Comparison of ENCODE assay signal across 1 cellular context in the genomic region with DNA sequence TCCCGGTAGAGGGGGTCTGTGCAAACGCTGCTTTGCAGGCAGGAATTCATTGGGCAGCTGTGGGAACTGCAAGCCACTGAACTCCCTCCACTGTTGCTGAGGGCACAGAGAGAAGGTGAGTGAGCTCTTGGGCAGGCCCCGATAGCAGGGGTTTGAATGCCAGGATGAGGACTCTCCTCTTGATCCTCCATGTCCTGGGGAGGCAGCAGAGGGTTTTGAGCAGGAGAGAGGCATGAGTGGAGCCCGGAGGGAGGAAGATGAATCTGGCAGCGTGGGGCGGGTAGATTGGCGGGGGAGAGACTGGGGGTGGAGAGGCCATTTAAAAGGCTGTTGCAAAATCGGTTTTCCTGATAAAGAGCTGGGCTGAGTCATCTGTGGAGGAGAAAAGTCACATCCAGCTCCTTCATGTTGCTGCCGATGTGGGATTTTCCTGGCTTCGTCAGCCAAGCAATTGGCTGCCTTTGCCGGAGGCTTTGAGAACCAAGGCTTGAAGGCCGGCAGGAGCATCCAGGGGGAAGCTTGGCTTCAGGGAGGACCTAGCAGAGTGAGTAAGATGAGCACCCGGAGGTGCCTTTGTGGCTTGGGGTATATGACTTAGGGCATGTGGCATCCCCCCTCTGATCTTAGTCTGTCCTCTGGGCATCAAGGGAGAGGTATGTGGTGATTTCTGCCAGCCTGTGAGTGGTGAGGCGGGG.
TF ChIP-seq lines count a peak whose summit lies in the region.

A gene with protein sequence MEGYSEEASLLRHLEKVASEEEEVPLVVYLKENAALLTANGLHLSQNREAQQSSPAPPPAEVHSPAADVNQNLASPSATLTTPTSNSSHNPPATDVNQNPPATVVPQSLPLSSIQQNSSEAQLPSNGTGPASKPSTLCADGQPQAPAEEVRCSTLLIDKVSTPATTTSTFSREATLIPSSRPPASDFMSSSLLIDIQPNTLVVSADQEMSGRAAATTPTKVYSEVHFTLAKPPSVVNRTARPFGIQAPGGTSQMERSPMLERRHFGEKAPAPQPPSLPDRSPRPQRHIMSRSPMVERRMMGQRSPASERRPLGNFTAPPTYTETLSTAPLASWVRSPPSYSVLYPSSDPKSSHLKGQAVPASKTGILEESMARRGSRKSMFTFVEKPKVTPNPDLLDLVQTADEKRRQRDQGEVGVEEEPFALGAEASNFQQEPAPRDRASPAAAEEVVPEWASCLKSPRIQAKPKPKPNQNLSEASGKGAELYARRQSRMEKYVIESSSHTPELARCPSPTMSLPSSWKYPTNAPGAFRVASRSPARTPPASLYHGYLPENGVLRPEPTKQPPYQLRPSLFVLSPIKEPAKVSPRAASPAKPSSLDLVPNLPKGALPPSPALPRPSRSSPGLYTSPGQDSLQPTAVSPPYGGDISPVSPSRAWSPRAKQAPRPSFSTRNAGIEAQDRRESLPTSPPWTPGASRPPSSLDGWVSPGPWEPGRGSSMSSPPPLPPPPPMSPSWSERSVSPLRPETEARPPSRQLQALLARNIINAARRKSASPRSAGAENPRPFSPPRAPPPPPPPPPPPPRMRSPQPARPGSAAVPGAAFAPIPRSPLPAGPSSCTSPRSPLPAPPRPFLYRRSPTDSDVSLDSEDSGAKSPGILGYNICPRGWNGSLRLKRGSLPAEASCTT (plus strand): TSS at position 350 of the 695 bp plus-strand sequence. CDS start 7,616 bp downstream, outside the sequence.

TF ChIP-seq in SK-N-SH, 30 proteins besides CTCF, POLR2A, EP300 and RAD21 (continued from another document):
- TF ChIP-seq, protein P1, sequence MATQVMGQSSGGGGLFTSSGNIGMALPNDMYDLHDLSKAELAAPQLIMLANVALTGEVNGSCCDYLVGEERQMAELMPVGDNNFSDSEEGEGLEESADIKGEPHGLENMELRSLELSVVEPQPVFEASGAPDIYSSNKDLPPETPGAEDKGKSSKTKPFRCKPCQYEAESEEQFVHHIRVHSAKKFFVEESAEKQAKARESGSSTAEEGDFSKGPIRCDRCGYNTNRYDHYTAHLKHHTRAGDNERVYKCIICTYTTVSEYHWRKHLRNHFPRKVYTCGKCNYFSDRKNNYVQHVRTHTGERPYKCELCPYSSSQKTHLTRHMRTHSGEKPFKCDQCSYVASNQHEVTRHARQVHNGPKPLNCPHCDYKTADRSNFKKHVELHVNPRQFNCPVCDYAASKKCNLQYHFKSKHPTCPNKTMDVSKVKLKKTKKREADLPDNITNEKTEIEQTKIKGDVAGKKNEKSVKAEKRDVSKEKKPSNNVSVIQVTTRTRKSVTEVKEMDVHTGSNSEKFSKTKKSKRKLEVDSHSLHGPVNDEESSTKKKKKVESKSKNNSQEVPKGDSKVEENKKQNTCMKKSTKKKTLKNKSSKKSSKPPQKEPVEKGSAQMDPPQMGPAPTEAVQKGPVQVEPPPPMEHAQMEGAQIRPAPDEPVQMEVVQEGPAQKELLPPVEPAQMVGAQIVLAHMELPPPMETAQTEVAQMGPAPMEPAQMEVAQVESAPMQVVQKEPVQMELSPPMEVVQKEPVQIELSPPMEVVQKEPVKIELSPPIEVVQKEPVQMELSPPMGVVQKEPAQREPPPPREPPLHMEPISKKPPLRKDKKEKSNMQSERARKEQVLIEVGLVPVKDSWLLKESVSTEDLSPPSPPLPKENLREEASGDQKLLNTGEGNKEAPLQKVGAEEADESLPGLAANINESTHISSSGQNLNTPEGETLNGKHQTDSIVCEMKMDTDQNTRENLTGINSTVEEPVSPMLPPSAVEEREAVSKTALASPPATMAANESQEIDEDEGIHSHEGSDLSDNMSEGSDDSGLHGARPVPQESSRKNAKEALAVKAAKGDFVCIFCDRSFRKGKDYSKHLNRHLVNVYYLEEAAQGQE (IDR thresholded peaks at IDR 0.05; ENCODE audit: low read depth, low read length): peak; percentile 7; the same call in 1 of the 2 replicates
- TF ChIP-seq, protein P2, sequence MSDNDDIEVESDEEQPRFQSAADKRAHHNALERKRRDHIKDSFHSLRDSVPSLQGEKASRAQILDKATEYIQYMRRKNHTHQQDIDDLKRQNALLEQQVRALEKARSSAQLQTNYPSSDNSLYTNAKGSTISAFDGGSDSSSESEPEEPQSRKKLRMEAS (IDR thresholded peaks at IDR 0.05; ENCODE audit: low read depth): peak; percentile 74
- no peak for TF ChIP-seq ELF1 (IDR thresholded peaks at IDR 0.05)
- TF ChIP-seq RCOR1 (IDR thresholded peaks at IDR 0.05; ENCODE audit: low read length): no peak
- TF ChIP-seq FOXJ3 (CRISPR knock-in tag; IDR thresholded peaks at IDR 0.05): no peak
- no peak for TF ChIP-seq RXRA (IDR thresholded peaks at IDR 0.05; ENCODE audit: borderline replicate concordance, low read depth)
- no peak for TF ChIP-seq NRF1 (IDR thresholded peaks at IDR 0.05; ENCODE audit: low read depth, low read length)
- TF ChIP-seq SIN3A (IDR thresholded peaks at IDR 0.05; ENCODE audit: borderline replicate concordance, low read depth, low read length): no peak
- TF ChIP-seq EZH2phosphoT487 (IDR thresholded peaks at IDR 0.05; ENCODE audit: borderline replicate concordance, low read depth): no peak
- peak; percentile 24; the same call in 1 of the 2 replicates for TF ChIP-seq RFX5 (IDR thresholded peaks at IDR 0.05; ENCODE audit: low read length)
- TF ChIP-seq CHD2 (IDR thresholded peaks at IDR 0.05; ENCODE audit: low read length, partially characterized antibody): no peak
- TF ChIP-seq GATA2 (CRISPR knock-in tag; IDR thresholded peaks at IDR 0.05): no peak
- TF ChIP-seq, protein P3, sequence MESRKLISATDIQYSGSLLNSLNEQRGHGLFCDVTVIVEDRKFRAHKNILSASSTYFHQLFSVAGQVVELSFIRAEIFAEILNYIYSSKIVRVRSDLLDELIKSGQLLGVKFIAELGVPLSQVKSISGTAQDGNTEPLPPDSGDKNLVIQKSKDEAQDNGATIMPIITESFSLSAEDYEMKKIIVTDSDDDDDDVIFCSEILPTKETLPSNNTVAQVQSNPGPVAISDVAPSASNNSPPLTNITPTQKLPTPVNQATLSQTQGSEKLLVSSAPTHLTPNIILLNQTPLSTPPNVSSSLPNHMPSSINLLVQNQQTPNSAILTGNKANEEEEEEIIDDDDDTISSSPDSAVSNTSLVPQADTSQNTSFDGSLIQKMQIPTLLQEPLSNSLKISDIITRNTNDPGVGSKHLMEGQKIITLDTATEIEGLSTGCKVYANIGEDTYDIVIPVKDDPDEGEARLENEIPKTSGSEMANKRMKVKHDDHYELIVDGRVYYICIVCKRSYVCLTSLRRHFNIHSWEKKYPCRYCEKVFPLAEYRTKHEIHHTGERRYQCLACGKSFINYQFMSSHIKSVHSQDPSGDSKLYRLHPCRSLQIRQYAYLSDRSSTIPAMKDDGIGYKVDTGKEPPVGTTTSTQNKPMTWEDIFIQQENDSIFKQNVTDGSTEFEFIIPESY (IDR thresholded peaks at IDR 0.05; ENCODE audit: borderline replicate concordance, low read depth): 0 out of 2 replicates have a peak, but pooled peaks have one; percentile 47
- TF ChIP-seq FOSL2 (IDR thresholded peaks at IDR 0.05; ENCODE audit: borderline replicate concordance, low read depth): peak; percentile 79; the same call in 1 of the 2 replicates
- TF ChIP-seq TEAD4 (IDR thresholded peaks at IDR 0.05; ENCODE audit: borderline replicate concordance, insufficient read depth): 0 out of 2 replicates have a peak, but pooled peaks have one; percentile 13
- TF ChIP-seq, protein P4, sequence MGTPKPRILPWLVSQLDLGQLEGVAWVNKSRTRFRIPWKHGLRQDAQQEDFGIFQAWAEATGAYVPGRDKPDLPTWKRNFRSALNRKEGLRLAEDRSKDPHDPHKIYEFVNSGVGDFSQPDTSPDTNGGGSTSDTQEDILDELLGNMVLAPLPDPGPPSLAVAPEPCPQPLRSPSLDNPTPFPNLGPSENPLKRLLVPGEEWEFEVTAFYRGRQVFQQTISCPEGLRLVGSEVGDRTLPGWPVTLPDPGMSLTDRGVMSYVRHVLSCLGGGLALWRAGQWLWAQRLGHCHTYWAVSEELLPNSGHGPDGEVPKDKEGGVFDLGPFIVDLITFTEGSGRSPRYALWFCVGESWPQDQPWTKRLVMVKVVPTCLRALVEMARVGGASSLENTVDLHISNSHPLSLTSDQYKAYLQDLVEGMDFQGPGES (IDR thresholded peaks at IDR 0.05; ENCODE audit: low read depth, low read length): no peak
- peak; percentile 59 for TF ChIP-seq JUND (IDR thresholded peaks at IDR 0.05)
- no peak for TF ChIP-seq GABPA (IDR thresholded peaks at IDR 0.05; ENCODE audit: low read depth)
- peak; percentile 47 for TF ChIP-seq NFIC (IDR thresholded peaks at IDR 0.05; ENCODE audit: borderline replicate concordance)
- 0 out of 2 replicates have a peak, but pooled peaks have one; percentile 46 for TF ChIP-seq FOXM1 (IDR thresholded peaks at IDR 0.05; ENCODE audit: low read depth)
- TF ChIP-seq, protein P5, sequence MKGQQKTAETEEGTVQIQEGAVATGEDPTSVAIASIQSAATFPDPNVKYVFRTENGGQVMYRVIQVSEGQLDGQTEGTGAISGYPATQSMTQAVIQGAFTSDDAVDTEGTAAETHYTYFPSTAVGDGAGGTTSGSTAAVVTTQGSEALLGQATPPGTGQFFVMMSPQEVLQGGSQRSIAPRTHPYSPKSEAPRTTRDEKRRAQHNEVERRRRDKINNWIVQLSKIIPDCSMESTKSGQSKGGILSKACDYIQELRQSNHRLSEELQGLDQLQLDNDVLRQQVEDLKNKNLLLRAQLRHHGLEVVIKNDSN (IDR thresholded peaks at IDR 0.05; ENCODE audit: borderline replicate concordance, low read depth): no peak
- TF ChIP-seq, protein P6, sequence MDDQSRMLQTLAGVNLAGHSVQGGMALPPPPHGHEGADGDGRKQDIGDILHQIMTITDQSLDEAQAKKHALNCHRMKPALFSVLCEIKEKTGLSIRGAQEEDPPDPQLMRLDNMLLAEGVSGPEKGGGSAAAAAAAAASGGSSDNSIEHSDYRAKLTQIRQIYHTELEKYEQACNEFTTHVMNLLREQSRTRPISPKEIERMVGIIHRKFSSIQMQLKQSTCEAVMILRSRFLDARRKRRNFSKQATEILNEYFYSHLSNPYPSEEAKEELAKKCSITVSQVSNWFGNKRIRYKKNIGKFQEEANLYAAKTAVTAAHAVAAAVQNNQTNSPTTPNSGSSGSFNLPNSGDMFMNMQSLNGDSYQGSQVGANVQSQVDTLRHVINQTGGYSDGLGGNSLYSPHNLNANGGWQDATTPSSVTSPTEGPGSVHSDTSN (IDR thresholded peaks at IDR 0.05): peak; percentile 55
